1 cellular context compared by ENCODE assay signal in the genomic region with DNA sequence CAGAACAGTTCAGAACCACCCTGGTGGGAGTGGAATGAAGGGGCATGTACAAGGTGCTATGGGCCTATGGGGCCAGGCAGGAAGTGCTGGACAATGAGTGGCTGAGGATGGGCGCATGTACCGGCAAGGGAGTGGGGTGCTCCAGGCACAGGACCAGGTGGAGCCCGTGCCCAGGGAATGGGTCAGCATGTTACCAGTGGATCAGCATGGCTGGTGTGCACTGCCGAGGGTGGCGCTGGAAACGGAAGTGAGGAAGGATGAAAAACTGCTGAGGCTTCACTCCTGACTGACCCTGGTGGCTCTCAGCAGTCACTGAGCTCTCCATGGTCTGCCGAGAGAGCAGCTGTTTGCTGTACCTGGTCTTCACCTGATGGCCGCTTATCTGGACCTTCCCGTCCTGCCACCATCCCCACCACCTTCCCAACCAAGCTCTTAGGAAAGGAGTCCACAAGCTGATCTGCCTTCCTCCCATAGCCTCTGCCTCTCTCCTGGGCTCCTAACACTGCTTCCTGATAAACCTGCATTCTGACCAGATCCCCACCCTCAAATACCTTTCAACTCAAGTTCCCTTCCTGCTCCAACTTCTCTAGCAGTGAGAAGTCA.
TF ChIP-seq lines count a peak whose summit lies in the region.

No MANE protein-coding gene starts in this region.

TF ChIP-seq in K562, 482 proteins besides CTCF, POLR2A, EP300 and RAD21:
- TF ChIP-seq STAG1 (CRISPR knock-in tag; IDR thresholded peaks at IDR 0.05; ENCODE audit: borderline replicate concordance), result 0 out of 2 replicates have a peak, but pooled peaks have one; percentile 23
- no peak for TF ChIP-seq FOXP4 (CRISPR knock-in tag; IDR thresholded peaks at IDR 0.05; ENCODE audit: borderline replicate concordance)
- TF ChIP-seq MED1 (CRISPR knock-in tag; IDR thresholded peaks at IDR 0.05; ENCODE audit: borderline replicate concordance), result no peak
- TF ChIP-seq ZNF184 (CRISPR knock-in tag; IDR thresholded peaks at IDR 0.05), result no peak
- TF ChIP-seq, protein P1, sequence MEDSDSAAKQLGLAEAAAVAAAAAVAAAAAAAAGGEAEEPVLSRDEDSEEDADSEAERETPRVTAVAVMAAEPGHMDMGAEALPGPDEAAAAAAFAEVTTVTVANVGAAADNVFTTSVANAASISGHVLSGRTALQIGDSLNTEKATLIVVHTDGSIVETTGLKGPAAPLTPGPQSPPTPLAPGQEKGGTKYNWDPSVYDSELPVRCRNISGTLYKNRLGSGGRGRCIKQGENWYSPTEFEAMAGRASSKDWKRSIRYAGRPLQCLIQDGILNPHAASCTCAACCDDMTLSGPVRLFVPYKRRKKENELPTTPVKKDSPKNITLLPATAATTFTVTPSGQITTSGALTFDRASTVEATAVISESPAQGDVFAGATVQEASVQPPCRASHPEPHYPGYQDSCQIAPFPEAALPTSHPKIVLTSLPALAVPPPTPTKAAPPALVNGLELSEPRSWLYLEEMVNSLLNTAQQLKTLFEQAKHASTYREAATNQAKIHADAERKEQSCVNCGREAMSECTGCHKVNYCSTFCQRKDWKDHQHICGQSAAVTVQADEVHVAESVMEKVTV (CRISPR knock-in tag; IDR thresholded peaks at IDR 0.05), result no peak
- TF ChIP-seq MAFF (IDR thresholded peaks at IDR 0.05; ENCODE audit: low read length), result no peak
- no peak for TF ChIP-seq NFE2L1 (tag; IDR thresholded peaks at IDR 0.05; ENCODE audit: borderline replicate concordance, low read depth)
- TF ChIP-seq POLR2G (IDR thresholded peaks at IDR 0.05; ENCODE audit: low read depth, low read length), result peak; percentile 37; the same call in 1 of the 2 replicates
